8 cellular contexts compared by ENCODE assay signal in the genomic region with DNA sequence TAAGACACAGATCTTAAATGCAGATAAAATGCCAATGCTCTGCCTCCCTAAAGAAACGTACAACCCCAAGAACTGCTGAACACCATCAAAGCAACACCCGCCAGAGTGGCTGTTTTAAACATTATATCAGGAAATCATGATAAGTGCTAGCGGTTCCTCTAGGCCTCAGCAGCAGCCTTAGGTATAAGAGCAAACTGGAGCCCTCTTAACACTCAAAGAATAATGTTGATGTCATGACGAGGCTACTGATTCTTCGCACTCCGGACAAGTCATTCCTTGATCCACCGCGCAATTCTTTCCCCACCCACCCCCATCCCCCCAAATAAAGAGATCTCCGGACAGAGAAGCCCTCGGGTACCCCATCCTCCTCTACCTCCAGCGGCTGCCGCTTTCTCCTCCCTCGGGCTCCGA. TPM values are rescaled to one million over a fixed set of nuclear protein-coding genes. Genes with fewer than 3 reads are reported as not detected.
DNase-seq lines count a peak whose midpoint lies in the region; ATAC-seq and TF ChIP-seq lines count a peak whose summit lies in the region.

No MANE protein-coding gene starts in this region.

- H3K9ac ChIP-seq in endodermal cell (ENCODE audit: extremely low read depth, low read length, poor library complexity, severe bottlenecking): peak overlapping the region; percentile 92

- peaks cover 4% of the 10 kb centered on the region for H3K4me1 ChIP-seq in endodermal cell (ENCODE audit: control insufficient read depth, insufficient read depth, low read length)

- TF ChIP-seq CTCF in 22Rv1 (IDR thresholded peaks at IDR 0.05) (no peak), endodermal cell (conservative IDR thresholded peaks at IDR 0.05) (no peak), nephron progenitor cell (IDR thresholded peaks at IDR 0.05) (no peak), GM10248 (IDR thresholded peaks at IDR 0.05; ENCODE audit: control extremely low read depth, extremely low read depth, low read depth, missing control alignments) (no peak)

- CTCF ChIA-PET in GM10248 (lab: Yijun Ruan, JAX): interaction anchor here (0.7 to 2.6 kb wide), 3 partner anchors 11 to 25 kb away, joined by 3 to 10 read pairs (median 5); a partner anchor contains a TSS

- H3K27ac Mint-ChIP-seq in endodermal cell (peak overlapping the region; percentile 95), nephron progenitor cell (peak overlapping the region; percentile 99)

- H3K27ac ChIP-seq in 22Rv1: peak overlapping the region; percentile 96
- peak overlapping the region; percentile 83 for H3K27ac ChIP-seq in endodermal cell (ENCODE audit: low read depth, low read length)

- H3K36me3 Mint-ChIP-seq in endodermal cell (ENCODE audit: low read depth) (peaks cover 4% of the 10 kb centered on the region), nephron progenitor cell (ENCODE audit: low read depth) (peaks cover 20% of the 10 kb centered on the region)

- H3K27me3 Mint-ChIP-seq in endodermal cell (ENCODE audit: insufficient read depth) (peaks cover 12% of the 10 kb centered on the region), nephron progenitor cell (ENCODE audit: low read depth, poor library complexity) (no peaks in the 10 kb centered on the region)

- peak overlapping the region; percentile 76 for H3K4me3 ChIP-seq in GM08714 (ENCODE audit: low read length)
- peak overlapping the region; percentile 95 for H3K4me3 ChIP-seq in endodermal cell (ENCODE audit: low read length)

- DNase-seq in endodermal cell (no peak), nephron progenitor cell (no peak), DMS114 treated with DMSO at 0.1 percent for 48 hours (lab: John Stamatoyannopoulos, UW; ENCODE audit: unreplicated experiment) (no peak), GM10248 (ENCODE audit: extremely low spot score) (no peak)

- H3K4me1 Mint-ChIP-seq in endodermal cell (peaks cover 29% of the 10 kb centered on the region), nephron progenitor cell (peaks cover 48% of the 10 kb centered on the region)

- peak; percentile 3 for ATAC-seq in SK-N-SH treated with all-trans-retinoic acid at 6 μM for 48 hours
- ATAC-seq in GM18867 (IDR thresholded peaks at IDR 0.05; ENCODE audit: unreplicated experiment): no peak

- WGBS in endodermal cell (ENCODE audit: insufficient coverage in 1 of 2, insufficient read length in 1 of 2), 2 experiments: 0 to 1% methylated on average over 1 to 14 of the region's 14 CpGs

- POLR2A ChIA-PET in GM10248 (lab: Yijun Ruan, JAX): interaction anchor here (1.1 kb wide), 1 partner anchor 25 kb away, joined by 3 read pairs; a partner anchor contains a TSS

- peak overlapping the region; percentile 87 for H3K4me3 Mint-ChIP-seq in endodermal cell
- H3K4me3 Mint-ChIP-seq in nephron progenitor cell: peak overlapping the region; percentile 94

- no peaks in the 10 kb centered on the region for H3K36me3 ChIP-seq in endodermal cell (ENCODE audit: control insufficient read depth, insufficient read depth, low read length)

- H3K9me3 ChIP-seq in endodermal cell (ENCODE audit: control insufficient read depth, low read length): no peaks in the 10 kb centered on the region

- no peaks in the 10 kb centered on the region for H3K27me3 ChIP-seq in endodermal cell (ENCODE audit: control insufficient read depth, insufficient read depth, low read length, poor library complexity, severe bottlenecking)

- H3K9me3 Mint-ChIP-seq in endodermal cell (no peaks in the 10 kb centered on the region), nephron progenitor cell (peaks cover 11% of the 10 kb centered on the region)

TF ChIP-seq in SK-N-SH treated with all-trans-retinoic acid at 6 μM for 48 hours, 23 proteins besides CTCF, POLR2A, EP300 and RAD21:
- TF ChIP-seq ZFP30 (CRISPR knock-in tag; IDR thresholded peaks at IDR 0.05) (no peak), ISL1 (CRISPR knock-in tag; IDR thresholded peaks at IDR 0.05) (no peak), GLIS3 (CRISPR knock-in tag; IDR thresholded peaks at IDR 0.05) (no peak), ESRRG (CRISPR knock-in tag; IDR thresholded peaks at IDR 0.05) (no peak), ARNTL (CRISPR knock-in tag; IDR thresholded peaks at IDR 0.05; ENCODE audit: borderline replicate concordance, low read depth) (no peak), ZFP3 (CRISPR knock-in tag; IDR thresholded peaks at IDR 0.05) (no peak), BACH2 (CRISPR knock-in tag; IDR thresholded peaks at IDR 0.05; ENCODE audit: borderline replicate concordance) (no peak)
- TF ChIP-seq, protein P1, sequence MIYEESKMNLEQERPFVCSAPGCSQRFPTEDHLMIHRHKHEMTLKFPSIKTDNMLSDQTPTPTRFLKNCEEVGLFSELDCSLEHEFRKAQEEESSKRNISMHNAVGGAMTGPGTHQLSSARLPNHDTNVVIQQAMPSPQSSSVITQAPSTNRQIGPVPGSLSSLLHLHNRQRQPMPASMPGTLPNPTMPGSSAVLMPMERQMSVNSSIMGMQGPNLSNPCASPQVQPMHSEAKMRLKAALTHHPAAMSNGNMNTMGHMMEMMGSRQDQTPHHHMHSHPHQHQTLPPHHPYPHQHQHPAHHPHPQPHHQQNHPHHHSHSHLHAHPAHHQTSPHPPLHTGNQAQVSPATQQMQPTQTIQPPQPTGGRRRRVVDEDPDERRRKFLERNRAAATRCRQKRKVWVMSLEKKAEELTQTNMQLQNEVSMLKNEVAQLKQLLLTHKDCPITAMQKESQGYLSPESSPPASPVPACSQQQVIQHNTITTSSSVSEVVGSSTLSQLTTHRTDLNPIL (CRISPR knock-in tag; IDR thresholded peaks at IDR 0.05; ENCODE audit: low read depth): no peak
- TF ChIP-seq, protein P2, sequence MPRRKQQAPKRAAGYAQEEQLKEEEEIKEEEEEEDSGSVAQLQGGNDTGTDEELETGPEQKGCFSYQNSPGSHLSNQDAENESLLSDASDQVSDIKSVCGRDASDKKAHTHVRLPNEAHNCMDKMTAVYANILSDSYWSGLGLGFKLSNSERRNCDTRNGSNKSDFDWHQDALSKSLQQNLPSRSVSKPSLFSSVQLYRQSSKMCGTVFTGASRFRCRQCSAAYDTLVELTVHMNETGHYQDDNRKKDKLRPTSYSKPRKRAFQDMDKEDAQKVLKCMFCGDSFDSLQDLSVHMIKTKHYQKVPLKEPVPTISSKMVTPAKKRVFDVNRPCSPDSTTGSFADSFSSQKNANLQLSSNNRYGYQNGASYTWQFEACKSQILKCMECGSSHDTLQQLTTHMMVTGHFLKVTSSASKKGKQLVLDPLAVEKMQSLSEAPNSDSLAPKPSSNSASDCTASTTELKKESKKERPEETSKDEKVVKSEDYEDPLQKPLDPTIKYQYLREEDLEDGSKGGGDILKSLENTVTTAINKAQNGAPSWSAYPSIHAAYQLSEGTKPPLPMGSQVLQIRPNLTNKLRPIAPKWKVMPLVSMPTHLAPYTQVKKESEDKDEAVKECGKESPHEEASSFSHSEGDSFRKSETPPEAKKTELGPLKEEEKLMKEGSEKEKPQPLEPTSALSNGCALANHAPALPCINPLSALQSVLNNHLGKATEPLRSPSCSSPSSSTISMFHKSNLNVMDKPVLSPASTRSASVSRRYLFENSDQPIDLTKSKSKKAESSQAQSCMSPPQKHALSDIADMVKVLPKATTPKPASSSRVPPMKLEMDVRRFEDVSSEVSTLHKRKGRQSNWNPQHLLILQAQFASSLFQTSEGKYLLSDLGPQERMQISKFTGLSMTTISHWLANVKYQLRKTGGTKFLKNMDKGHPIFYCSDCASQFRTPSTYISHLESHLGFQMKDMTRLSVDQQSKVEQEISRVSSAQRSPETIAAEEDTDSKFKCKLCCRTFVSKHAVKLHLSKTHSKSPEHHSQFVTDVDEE (CRISPR knock-in tag; IDR thresholded peaks at IDR 0.05): no peak

RNA-seq across cellular contexts. Expression of a gene that starts 0.5 kb away (rescaled TPM):
- 10 to 100 TPM; 14.5 to 18.1 TPM for total RNA-seq in endodermal cell
- polyA plus RNA-seq in endodermal cell (2013, experiment 1 of 2): 14.6 TPM
- polyA plus RNA-seq in endodermal cell (2013, experiment 2 of 2): 13.5 TPM

RNA-seq across cellular contexts. Expression of a gene that starts 24.9 kb away (rescaled TPM):
- 10 to 100 TPM; 34.8 to 39.4 TPM for total RNA-seq in endodermal cell
- 57.3 TPM for polyA plus RNA-seq in endodermal cell (2013, experiment 1 of 2)
- 59.4 TPM for polyA plus RNA-seq in endodermal cell (2013, experiment 2 of 2)
